ENCODE assay signal across 8 cellular contexts in genomic region chr11:60130496-60130895, GRCh38. TPM values are rescaled to one million over a fixed set of nuclear protein-coding genes. Genes with fewer than 3 reads are reported as not detected.
DNase-seq lines count a peak whose midpoint lies in the region; ATAC-seq and TF ChIP-seq lines count a peak whose summit lies in the region.

No MANE protein-coding gene starts in this region.

- no peak overlapping the region for H3K4me3 Mint-ChIP-seq in activated CD8-positive, alpha-beta T cell treated with anti-CD3 and anti-CD28 coated beads for 36 hours
- no peak overlapping the region for H3K4me3 Mint-ChIP-seq in effector memory CD8-positive, alpha-beta T cell
- no peak overlapping the region for H3K4me3 Mint-ChIP-seq in activated T-cell treated with anti-CD3 and anti-CD28 coated beads, Interleukin-2, amount 50 U/mL, for 24 hours

- H3K36me3 ChIP-seq in MG63: no peaks in the 10 kb centered on the region

- no peak overlapping the region for H3K4me3 ChIP-seq in MG63

- H3K4me1 Mint-ChIP-seq in activated CD8-positive, alpha-beta T cell treated with anti-CD3 and anti-CD28 coated beads for 36 hours (ENCODE audit: low read depth): no peaks in the 10 kb centered on the region
- no peaks in the 10 kb centered on the region for H3K4me1 Mint-ChIP-seq in effector memory CD8-positive, alpha-beta T cell (ENCODE audit: low read depth in 2 of 2)
- no peaks in the 10 kb centered on the region for H3K4me1 Mint-ChIP-seq in activated T-cell treated with anti-CD3 and anti-CD28 coated beads, Interleukin-2, amount 50 U/mL, for 24 hours (ENCODE audit: low read depth)

- TF ChIP-seq CTCF in activated CD8-positive, alpha-beta T cell treated with anti-CD3 and anti-CD28 coated beads for 36 hours (IDR thresholded peaks at IDR 0.05): peak; percentile 27

- peaks cover 7% of the 10 kb centered on the region for H3K27me3 Mint-ChIP-seq in activated CD8-positive, alpha-beta T cell treated with anti-CD3 and anti-CD28 coated beads for 36 hours
- H3K27me3 Mint-ChIP-seq in effector memory CD8-positive, alpha-beta T cell: peaks cover 9 to 18% of the 10 kb centered on the region in 2 donors
- peaks cover 11% of the 10 kb centered on the region for H3K27me3 Mint-ChIP-seq in activated T-cell treated with anti-CD3 and anti-CD28 coated beads, Interleukin-2, amount 50 U/mL, for 24 hours

- CTCF ChIA-PET in activated CD8-positive, alpha-beta T cell treated with anti-CD3 and anti-CD28 coated beads for 36 hours (lab: Charles Lee): interaction anchor here (0.8 kb wide), 1 partner anchor 107 kb away, joined by 3 read pairs; no protein-coding TSS in a partner anchor

- POLR2A ChIA-PET in activated CD8-positive, alpha-beta T cell treated with anti-CD3 and anti-CD28 coated beads for 36 hours (lab: Charles Lee): no interaction called here

- H3K9me3 Mint-ChIP-seq in activated CD8-positive, alpha-beta T cell treated with anti-CD3 and anti-CD28 coated beads for 36 hours: peaks cover 4% of the 10 kb centered on the region
- H3K9me3 Mint-ChIP-seq in effector memory CD8-positive, alpha-beta T cell: no peaks in the 10 kb centered on the region
- peaks cover 4% of the 10 kb centered on the region for H3K9me3 Mint-ChIP-seq in activated T-cell treated with anti-CD3 and anti-CD28 coated beads, Interleukin-2, amount 50 U/mL, for 24 hours

- ATAC-seq in activated CD8-positive, alpha-beta T cell treated with anti-CD3 and anti-CD28 coated beads for 36 hours: peak; percentile 37
- no peak for ATAC-seq in effector memory CD8-positive, alpha-beta T cell (replicated peaks)
- no peak for ATAC-seq in GM18520 (IDR thresholded peaks at IDR 0.05; ENCODE audit: unreplicated experiment)

- DNase-seq in activated CD4-positive, alpha-beta T cell treated with anti-CD3 and anti-CD28 coated beads for 48 hours: peak; percentile 7
- DNase-seq in activated CD4-positive, alpha-beta T cell treated with anti-CD3 and anti-CD28 coated beads, Interleukin-2, amount 50 U/mL, for 48 hours: no peak
- peak; percentile 26 for DNase-seq in MG63
- DNase-seq in activated CD8-positive, alpha-beta T cell treated with anti-CD3 and anti-CD28 coated beads for 36 hours: peak; percentile 15
- DNase-seq in kidney glomerular epithelial cell (lab: John Stamatoyannopoulos, UW): peak; percentile 36
- DNase-seq in effector memory CD8-positive, alpha-beta T cell: no peak
- DNase-seq in activated T-cell treated with anti-CD3 and anti-CD28 coated beads, Interleukin-2, amount 50 U/mL, for 24 hours: no peak

- no peak overlapping the region for H3K27ac Mint-ChIP-seq in activated CD8-positive, alpha-beta T cell treated with anti-CD3 and anti-CD28 coated beads for 36 hours
- no peak overlapping the region for H3K27ac Mint-ChIP-seq in effector memory CD8-positive, alpha-beta T cell
- no peak overlapping the region for H3K27ac Mint-ChIP-seq in activated T-cell treated with anti-CD3 and anti-CD28 coated beads, Interleukin-2, amount 50 U/mL, for 24 hours

- no peaks in the 10 kb centered on the region for H3K36me3 Mint-ChIP-seq in activated CD8-positive, alpha-beta T cell treated with anti-CD3 and anti-CD28 coated beads for 36 hours (ENCODE audit: low read depth)
- H3K36me3 Mint-ChIP-seq in effector memory CD8-positive, alpha-beta T cell (ENCODE audit: insufficient read depth): no peaks in the 10 kb centered on the region
- no peaks in the 10 kb centered on the region for H3K36me3 Mint-ChIP-seq in activated T-cell treated with anti-CD3 and anti-CD28 coated beads, Interleukin-2, amount 50 U/mL, for 24 hours (ENCODE audit: low read depth)

- H3K27me3 ChIP-seq in MG63: no peaks in the 10 kb centered on the region

- intact Hi-C loops in activated CD8-positive, alpha-beta T cell treated with anti-CD3 and anti-CD28 coated beads for 36 hours (cut with micrococcal nuclease): no loop called here

- no peaks in the 10 kb centered on the region; the same call in 1 of the 2 replicates for H3K9me3 ChIP-seq in MG63

RNA-seq across cellular contexts. Expression of gene MS4A2, which starts 42.0 kb away (rescaled TPM):
- total RNA-seq in MG63 (2014; rRNA removed; shearing (Covaris generic); ENCODE audit: low replicate concordance): not detected in 2 replicates
- not detected for total RNA-seq in activated CD8-positive, alpha-beta T cell treated with anti-CD3 and anti-CD28 coated beads for 36 hours

RNA-seq across cellular contexts. Expression of gene MS4A6A, which starts 52.4 kb away (rescaled TPM):
- not detected in 2 replicates for total RNA-seq in MG63 (2014; rRNA removed; shearing (Covaris generic); ENCODE audit: low replicate concordance)
- not detected for total RNA-seq in activated CD8-positive, alpha-beta T cell treated with anti-CD3 and anti-CD28 coated beads for 36 hours

Comparison
In these comparisons a context has a peak if more than half of its experiments do, and no peak if none do; other contexts are left out.
1. DNase-seq: peak in activated CD4-positive, alpha-beta T cell treated with anti-CD3 and anti-CD28 coated beads for 48 hours (single experiment), MG63 (single experiment), activated CD8-positive, alpha-beta T cell treated with anti-CD3 and anti-CD28 coated beads for 36 hours (single experiment) and kidney glomerular epithelial cell (single experiment); none in activated CD4-positive, alpha-beta T cell treated with anti-CD3 and anti-CD28 coated beads, Interleukin-2, amount 50 U/mL, for 48 hours (0 of 2), effector memory CD8-positive, alpha-beta T cell (0 of 3) and activated T-cell treated with anti-CD3 and anti-CD28 coated beads, Interleukin-2, amount 50 U/mL, for 24 hours (single experiment).